In genomic region chr9:137046094-137046787, GRCh38 we compare ENCODE assay signal across 8 cellular contexts. TPM values are rescaled to one million over a fixed set of nuclear protein-coding genes. Genes with fewer than 3 reads are reported as not detected.
DNase-seq lines count a peak whose midpoint lies in the region; ATAC-seq and TF ChIP-seq lines count a peak whose summit lies in the region.

Gene NPDC1 (minus strand): TSS chr9:137046177. CDS start chr9:137045989, 188 bp downstream.

- peak within 1 kb of the TSS; percentile 95 to 100 (median 99) for H3K4me2 ChIP-seq in BLaER1 treated with 17β-estradiol and CSF1 and Interleukin-3, amounts not matched to agents 10 nM and 100 nM

- ATAC-seq in activated CD8-positive, alpha-beta T cell treated with anti-CD3 and anti-CD28 coated beads for 36 hours: peak; percentile 84
- peak; percentile 56 for ATAC-seq in lung (ENCODE audit: insufficient read depth, low FRiP score)
- no peak for ATAC-seq in GM19351 (IDR thresholded peaks at IDR 0.05; ENCODE audit: unreplicated experiment)

- POLR2A ChIA-PET in HEK293T (lab: Yijun Ruan, JAX): interaction anchor here (0.7 to 1.2 kb wide), 3 partner anchors 24 to 196 kb away, joined by 3 read pairs; partner anchors contain the start of genes MAN1B1 and SAPCD2
- POLR2A ChIA-PET in activated CD8-positive, alpha-beta T cell treated with anti-CD3 and anti-CD28 coated beads for 36 hours (lab: Charles Lee): interaction anchor here (1.0 to 1.8 kb wide), 3 partner anchors 9 to 21 kb away, joined by 3 to 10 read pairs (median 6); no protein-coding TSS in a partner anchor

- peaks cover 45 to 58% (median 53%) of the 10 kb centered on the region in 10 experiments for H3K4me1 ChIP-seq in BLaER1 treated with 17β-estradiol and CSF1 and Interleukin-3, amounts not matched to agents 10 nM and 100 nM
- peaks cover 9% of the 10 kb centered on the region for H3K4me1 ChIP-seq in ectodermal cell (ENCODE audit: control insufficient read depth, insufficient read depth, low read length)
- H3K4me1 ChIP-seq in lung (ENCODE audit: control insufficient read depth in 2 of 2, insufficient read depth in 2 of 2, low read length in 2 of 2): peaks cover 0 to 13% of the 10 kb centered on the region in 2 donors

- peak within 1 kb of the TSS; percentile 61 to 84 (median 76) for H3K9ac ChIP-seq in BLaER1 treated with 17β-estradiol and CSF1 and Interleukin-3, amounts not matched to agents 10 nM and 100 nM

- H3K9me3 ChIP-seq in BLaER1 treated with 17β-estradiol and CSF1 and Interleukin-3, amounts not matched to agents 10 nM and 100 nM (replicated peaks in 1 of 11): no peaks in the 10 kb centered on the region
- H3K9me3 ChIP-seq in ectodermal cell (ENCODE audit: control insufficient read depth, low read length) (no peaks in the 10 kb centered on the region), lung (ENCODE audit: control insufficient read depth in 2 of 2, insufficient read depth in 1 of 2, low read length in 1 of 2) (peaks cover 0 to 3% of the 10 kb centered on the region in 2 donors)

- no peak within 1 kb of the TSS for H3K27ac Mint-ChIP-seq in activated CD8-positive, alpha-beta T cell treated with anti-CD3 and anti-CD28 coated beads for 36 hours

- no peaks in the 10 kb centered on the region for H3K36me3 Mint-ChIP-seq in activated CD8-positive, alpha-beta T cell treated with anti-CD3 and anti-CD28 coated beads for 36 hours (ENCODE audit: low read depth)

- peak within 1 kb of the TSS; percentile 72 to 86 (median 81) for H3K4me3 ChIP-seq in BLaER1 treated with 17β-estradiol and CSF1 and Interleukin-3, amounts not matched to agents 10 nM and 100 nM
- peak within 1 kb of the TSS; percentile 56 for H3K4me3 ChIP-seq in ectodermal cell (ENCODE audit: insufficient read depth, low read depth, low read length)
- peak within 1 kb of the TSS; percentile 59 for H3K4me3 ChIP-seq in lung

- 1% methylated on average over 56 of the region's 56 CpGs for WGBS in ectodermal cell, 2 experiments
- WGBS in lung, 2 donors: 0 to 1% methylated on average over 55 to 56 of the region's 56 CpGs

- DNase-seq in HEK293T (ENCODE audit: extremely low spot score) (peak; percentile 93), NCI-H748 (lab: John Stamatoyannopoulos, UW; ENCODE audit: unreplicated experiment) (peak; percentile 88), lung (ENCODE audit: low spot score) (peak; percentile 79)
- DNase-seq in activated CD8-positive, alpha-beta T cell treated with anti-CD3 and anti-CD28 coated beads for 36 hours: peak; percentile 92
- DNase-seq in stimulated activated CD4-positive, alpha-beta T cell treated with anti-CD3 and anti-CD28 coated beads, Interleukin-4, amount 100 ng/mL, for 48 hours (ENCODE audit: low read depth in 2 of 2): peak; percentile 80

- peak; percentile 83 for TF ChIP-seq CTCF in activated CD8-positive, alpha-beta T cell treated with anti-CD3 and anti-CD28 coated beads for 36 hours (IDR thresholded peaks at IDR 0.05)
- TF ChIP-seq CTCF in lung (IDR thresholded peaks at IDR 0.05; ENCODE audit: control extremely low read depth, extremely low read depth): peak; percentile 73

- no peaks in the 10 kb centered on the region for H3K9me3 Mint-ChIP-seq in activated CD8-positive, alpha-beta T cell treated with anti-CD3 and anti-CD28 coated beads for 36 hours

- intact Hi-C loops in activated CD8-positive, alpha-beta T cell treated with anti-CD3 and anti-CD28 coated beads for 36 hours (cut with micrococcal nuclease): no loop called here

- CTCF ChIA-PET in HEK293T (lab: Yijun Ruan, JAX): interaction anchor here (0.7 to 1.8 kb wide), 14 partner anchors 10 to 284 kb away, joined by 3 to 17 read pairs (median 6); partner anchors contain the start of genes MAN1B1 and SAPCD2
- CTCF ChIA-PET in activated CD8-positive, alpha-beta T cell treated with anti-CD3 and anti-CD28 coated beads for 36 hours (lab: Charles Lee): interaction anchor here (0.6 to 7.3 kb wide), 31 partner anchors 9 to 317 kb away, joined by 3 to 164 read pairs (median 5); partner anchors contain the start of genes ABCA2, AJM1, CYSRT1 and FUT7

- peaks cover 33 to 84% (median 71%) of the 10 kb centered on the region in 11 experiments for H4K20me1 ChIP-seq in BLaER1 treated with 17β-estradiol and CSF1 and Interleukin-3, amounts not matched to agents 10 nM and 100 nM

- peaks cover 10% of the 10 kb centered on the region for H3K4me1 Mint-ChIP-seq in activated CD8-positive, alpha-beta T cell treated with anti-CD3 and anti-CD28 coated beads for 36 hours (ENCODE audit: low read depth)

- peaks cover 42% of the 10 kb centered on the region for H3K27me3 Mint-ChIP-seq in activated CD8-positive, alpha-beta T cell treated with anti-CD3 and anti-CD28 coated beads for 36 hours

- H3K4me3 Mint-ChIP-seq in activated CD8-positive, alpha-beta T cell treated with anti-CD3 and anti-CD28 coated beads for 36 hours: peak within 1 kb of the TSS; percentile 63

- H3K36me3 ChIP-seq in BLaER1 treated with 17β-estradiol and CSF1 and Interleukin-3, amounts not matched to agents 10 nM and 100 nM: peaks cover 0 to 5% (median 0%) of the 10 kb centered on the region in 11 experiments; a peak in 1 of 22 replicates
- H3K36me3 ChIP-seq in ectodermal cell (ENCODE audit: control insufficient read depth, insufficient read depth, low read length) (no peaks in the 10 kb centered on the region), lung (ENCODE audit: control insufficient read depth in 2 of 2, insufficient read depth in 2 of 2, low read length in 2 of 2) (no peaks in the 10 kb centered on the region)

- peak within 1 kb of the TSS in 10 of 11 experiments; percentile 28 to 70 (median 56); a peak in 17 of 22 replicates for H3K27ac ChIP-seq in BLaER1 treated with 17β-estradiol and CSF1 and Interleukin-3, amounts not matched to agents 10 nM and 100 nM
- H3K27ac ChIP-seq in ectodermal cell (ENCODE audit: insufficient read depth, low read depth, low read length, poor library complexity, severe bottlenecking) (no peak within 1 kb of the TSS), lung (ENCODE audit: low read depth in 1 of 2, low read length in 1 of 2) (peak within 1 kb of the TSS; percentile 73 to 74)

- H3K27me3 ChIP-seq in BLaER1 treated with 17β-estradiol and CSF1 and Interleukin-3, amounts not matched to agents 10 nM and 100 nM: peaks cover 44 to 70% (median 62%) of the 10 kb centered on the region in 11 experiments
- H3K27me3 ChIP-seq in ectodermal cell (ENCODE audit: control insufficient read depth, insufficient read depth, low read length, poor library complexity, severe bottlenecking) (peaks cover 76% of the 10 kb centered on the region), lung (ENCODE audit: control insufficient read depth, insufficient read depth) (peaks cover 8% of the 10 kb centered on the region)

TF ChIP-seq in HEK293T, 16 proteins besides CTCF, POLR2A, EP300 and RAD21:
- no peak for TF ChIP-seq SUZ12 (IDR thresholded peaks at IDR 0.05)
- TF ChIP-seq FOXA1 (IDR thresholded peaks at IDR 0.05): no peak
- TF ChIP-seq L3MBTL2 (conservative IDR thresholded peaks at IDR 0.05): peak; percentile 65; the same call in 1 of the 2 replicates
- TF ChIP-seq BHLHE40 (IDR thresholded peaks at IDR 0.05; ENCODE audit: borderline replicate concordance): no peak
- no peak for TF ChIP-seq ELF4 (IDR thresholded peaks at IDR 0.05)
- TF ChIP-seq ZNF384 (IDR thresholded peaks at IDR 0.05): no peak

RNA-seq across cellular contexts. Expression of gene NPDC1, which starts in this region (rescaled TPM):
- 10 to 100 TPM; 18.2 to 21.2 TPM for total RNA-seq in activated CD8-positive, alpha-beta T cell treated with anti-CD3 and anti-CD28 coated beads for 36 hours
- 38.1 TPM for polyA plus RNA-seq in ectodermal cell (2013, experiment 1 of 4)
- polyA plus RNA-seq in ectodermal cell (2013, experiment 2 of 4): 31.3 TPM
- polyA plus RNA-seq in ectodermal cell (2013, experiment 3 of 4): 36.4 TPM
- 36.7 TPM for polyA plus RNA-seq in ectodermal cell (2013, experiment 4 of 4)
- total RNA-seq in lung: 10 to 100 TPM; 28.7 to 99.3 TPM
- 10 to 100 TPM; 49.0 to 87.5 TPM for polyA plus RNA-seq in lung
